9 cellular contexts compared by ENCODE assay signal in genomic region chr10:50561266-50561665, GRCh38.
A peak's percentile ranks its signal among the peaks of the same experiment; 100 is the strongest.
DNase-seq lines count a peak whose midpoint lies in the region; ATAC-seq, FAIRE-seq and TF ChIP-seq lines count a peak whose summit lies in the region.
"Had no signal": no experiment of that assay in that cellular context is flagged by ENCODE, and none has a peak within 500 bp of the region (broad histone marks: within the 10 kb centered on the region; RNA-seq: fewer than 3 reads in every experiment).

No MANE protein-coding gene starts in this region.

- H3K27ac Mint-ChIP-seq in activated CD4-positive, alpha-beta T cell treated with anti-CD3 and anti-CD28 coated beads, Interleukin-2, amount 10 ng/mL, durations not matched to agents 24 days and 14 days, result no peak overlapping the region
- H3K27ac Mint-ChIP-seq: endodermal cell had no signal

- H3K9me3 Mint-ChIP-seq in activated CD4-positive, alpha-beta T cell treated with anti-CD3 and anti-CD28 coated beads, Interleukin-2, amount 10 ng/mL, durations not matched to agents 24 days and 14 days, result no peaks in the 10 kb centered on the region
- H3K9me3 Mint-ChIP-seq: endodermal cell had no signal

- H3K27me3 Mint-ChIP-seq in activated CD4-positive, alpha-beta T cell treated with anti-CD3 and anti-CD28 coated beads, Interleukin-2, amount 10 ng/mL, durations not matched to agents 24 days and 14 days, result no peaks in the 10 kb centered on the region

- FAIRE-seq in frontal cortex (lab: Jason Lieb, UNC), result no peak

- ATAC-seq in psoas muscle (peak; percentile 18 to 58 (median 41)), GM21717 (IDR thresholded peaks at IDR 0.05; ENCODE audit: unreplicated experiment) (no peak), GM21526 (IDR thresholded peaks at IDR 0.05; ENCODE audit: low FRiP score, unreplicated experiment) (no peak)

- peak overlapping the region; percentile 12 for H3K4me3 ChIP-seq in adipocyte (ENCODE audit: low read length)
- no peak overlapping the region for H3K4me3 ChIP-seq in psoas muscle

- H3K9me3 ChIP-seq in adipocyte (ENCODE audit: control insufficient read depth, low read length) (no peaks in the 10 kb centered on the region), psoas muscle (no peaks in the 10 kb centered on the region)

- H3K4me1 ChIP-seq in adipocyte (ENCODE audit: control insufficient read depth, insufficient read depth, low read length) (peaks cover 34% of the 10 kb centered on the region), psoas muscle (peaks cover 43% of the 10 kb centered on the region)

- DNase-seq in adipocyte (ENCODE audit: low read depth) (peak; percentile 96), frontal cortex (ENCODE audit: low spot score in 2 of 2) (peak; percentile 39 to 50), psoas muscle (no peak), GM10266 (ENCODE audit: extremely low spot score) (no peak)
- DNase-seq in activated CD4-positive, alpha-beta T cell treated with anti-CD3 and anti-CD28 coated beads, Interleukin-2, amount 10 ng/mL, durations not matched to agents 24 days and 14 days, result no peak

- no peak overlapping the region for H3K9ac ChIP-seq in adipocyte (ENCODE audit: low read length)

- H3K27me3 ChIP-seq in adipocyte (replicated peaks; ENCODE audit: control insufficient read depth, insufficient read depth, low read length) (no peaks in the 10 kb centered on the region), psoas muscle (ENCODE audit: insufficient read depth in 3 of 3, low read length in 2 of 3) (no peaks in the 10 kb centered on the region)

- H3K27ac ChIP-seq in C4-2B, result peak overlapping the region; percentile 44; the same call in 1 of the 2 replicates
- no peak overlapping the region for H3K27ac ChIP-seq in psoas muscle

- WGBS in psoas muscle, 3 donors, result 27 to 43% (median 33%) methylated on average over 5 of the region's 5 CpGs

- TF ChIP-seq CTCF in C4-2B (conservative IDR thresholded peaks at IDR 0.05) (no peak), psoas muscle (IDR thresholded peaks at IDR 0.05) (no peak), GM10266 (IDR thresholded peaks at IDR 0.05; ENCODE audit: control insufficient read depth, insufficient read depth, low read depth, missing control alignments) (no peak)

- peaks cover 4% of the 10 kb centered on the region for H3K4me1 Mint-ChIP-seq in activated CD4-positive, alpha-beta T cell treated with anti-CD3 and anti-CD28 coated beads, Interleukin-2, amount 10 ng/mL, durations not matched to agents 24 days and 14 days

- H3K36me3 Mint-ChIP-seq in activated CD4-positive, alpha-beta T cell treated with anti-CD3 and anti-CD28 coated beads, Interleukin-2, amount 10 ng/mL, durations not matched to agents 24 days and 14 days (ENCODE audit: low read depth), result no peaks in the 10 kb centered on the region

- intact Hi-C loops in psoas muscle (cut with DNase I), result no loop called here
- intact Hi-C loops in activated CD4-positive, alpha-beta T cell treated with anti-CD3 and anti-CD28 coated beads, Interleukin-2, amount 10 ng/mL, durations not matched to agents 24 days and 14 days (cut with micrococcal nuclease), result no loop called here

- H3K36me3 ChIP-seq in adipocyte (ENCODE audit: control insufficient read depth, insufficient read depth, low read length, severe bottlenecking), result no peaks in the 10 kb centered on the region
- H3K36me3 ChIP-seq in psoas muscle (ENCODE audit: insufficient read depth in 1 of 2, low read depth in 1 of 2), result no peaks in the 10 kb centered on the region

- no peak overlapping the region for H3K4me3 Mint-ChIP-seq in activated CD4-positive, alpha-beta T cell treated with anti-CD3 and anti-CD28 coated beads, Interleukin-2, amount 10 ng/mL, durations not matched to agents 24 days and 14 days
- H3K4me3 Mint-ChIP-seq: endodermal cell had no signal

Comparison
In these comparisons a context has a peak if more than half of its experiments do, and no peak if none do; other contexts are left out.
1. DNase-seq: peak in adipocyte (single experiment) and frontal cortex (2 of 2); none in psoas muscle (0 of 2), GM10266 (single experiment) and activated CD4-positive, alpha-beta T cell treated with anti-CD3 and anti-CD28 coated beads, Interleukin-2, amount 10 ng/mL, durations not matched to agents 24 days and 14 days (single experiment).
2. ATAC-seq: peak in psoas muscle (4 of 4); none in GM21717 (single experiment) and GM21526 (single experiment).